Comparison of ENCODE assay signal across 1 cellular context in the genomic region with DNA sequence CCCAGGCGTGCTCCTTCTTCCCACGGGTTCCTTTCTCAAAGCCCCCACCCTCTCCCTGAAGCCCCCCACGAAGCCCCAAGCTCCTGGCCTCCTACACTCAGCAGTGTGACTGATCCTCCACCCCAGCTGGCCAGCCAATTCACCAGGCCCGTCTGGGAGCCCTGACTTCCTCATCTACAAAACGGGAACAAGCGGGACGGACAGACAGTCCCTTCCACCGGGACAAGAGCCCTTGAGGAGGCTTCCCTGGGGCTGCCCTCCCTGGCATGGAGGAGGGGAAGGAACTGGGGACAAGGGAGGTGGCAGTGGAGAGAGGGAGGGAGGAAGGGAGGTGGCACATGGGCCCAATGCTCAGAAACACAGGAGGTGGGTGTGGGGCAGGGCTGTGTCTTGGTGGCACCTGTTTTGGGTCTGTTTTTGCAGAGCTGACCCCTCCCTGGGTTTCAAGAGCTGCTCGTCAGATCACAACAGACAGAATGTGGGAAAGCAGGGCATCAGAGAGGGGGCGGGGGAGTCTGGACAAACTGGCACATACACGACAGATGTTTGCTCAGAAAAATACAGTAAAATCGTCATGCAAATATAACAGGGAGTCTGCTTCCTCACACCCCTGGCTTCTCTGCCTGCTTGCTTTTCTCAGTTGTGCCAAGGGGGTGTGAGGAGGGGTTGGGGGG.
TF ChIP-seq lines count a peak whose summit lies in the region.

No MANE protein-coding gene starts in this region.

TF ChIP-seq in GM23338, 12 proteins besides CTCF, POLR2A, EP300 and RAD21 (continued from another document):
- TF ChIP-seq, protein P1, sequence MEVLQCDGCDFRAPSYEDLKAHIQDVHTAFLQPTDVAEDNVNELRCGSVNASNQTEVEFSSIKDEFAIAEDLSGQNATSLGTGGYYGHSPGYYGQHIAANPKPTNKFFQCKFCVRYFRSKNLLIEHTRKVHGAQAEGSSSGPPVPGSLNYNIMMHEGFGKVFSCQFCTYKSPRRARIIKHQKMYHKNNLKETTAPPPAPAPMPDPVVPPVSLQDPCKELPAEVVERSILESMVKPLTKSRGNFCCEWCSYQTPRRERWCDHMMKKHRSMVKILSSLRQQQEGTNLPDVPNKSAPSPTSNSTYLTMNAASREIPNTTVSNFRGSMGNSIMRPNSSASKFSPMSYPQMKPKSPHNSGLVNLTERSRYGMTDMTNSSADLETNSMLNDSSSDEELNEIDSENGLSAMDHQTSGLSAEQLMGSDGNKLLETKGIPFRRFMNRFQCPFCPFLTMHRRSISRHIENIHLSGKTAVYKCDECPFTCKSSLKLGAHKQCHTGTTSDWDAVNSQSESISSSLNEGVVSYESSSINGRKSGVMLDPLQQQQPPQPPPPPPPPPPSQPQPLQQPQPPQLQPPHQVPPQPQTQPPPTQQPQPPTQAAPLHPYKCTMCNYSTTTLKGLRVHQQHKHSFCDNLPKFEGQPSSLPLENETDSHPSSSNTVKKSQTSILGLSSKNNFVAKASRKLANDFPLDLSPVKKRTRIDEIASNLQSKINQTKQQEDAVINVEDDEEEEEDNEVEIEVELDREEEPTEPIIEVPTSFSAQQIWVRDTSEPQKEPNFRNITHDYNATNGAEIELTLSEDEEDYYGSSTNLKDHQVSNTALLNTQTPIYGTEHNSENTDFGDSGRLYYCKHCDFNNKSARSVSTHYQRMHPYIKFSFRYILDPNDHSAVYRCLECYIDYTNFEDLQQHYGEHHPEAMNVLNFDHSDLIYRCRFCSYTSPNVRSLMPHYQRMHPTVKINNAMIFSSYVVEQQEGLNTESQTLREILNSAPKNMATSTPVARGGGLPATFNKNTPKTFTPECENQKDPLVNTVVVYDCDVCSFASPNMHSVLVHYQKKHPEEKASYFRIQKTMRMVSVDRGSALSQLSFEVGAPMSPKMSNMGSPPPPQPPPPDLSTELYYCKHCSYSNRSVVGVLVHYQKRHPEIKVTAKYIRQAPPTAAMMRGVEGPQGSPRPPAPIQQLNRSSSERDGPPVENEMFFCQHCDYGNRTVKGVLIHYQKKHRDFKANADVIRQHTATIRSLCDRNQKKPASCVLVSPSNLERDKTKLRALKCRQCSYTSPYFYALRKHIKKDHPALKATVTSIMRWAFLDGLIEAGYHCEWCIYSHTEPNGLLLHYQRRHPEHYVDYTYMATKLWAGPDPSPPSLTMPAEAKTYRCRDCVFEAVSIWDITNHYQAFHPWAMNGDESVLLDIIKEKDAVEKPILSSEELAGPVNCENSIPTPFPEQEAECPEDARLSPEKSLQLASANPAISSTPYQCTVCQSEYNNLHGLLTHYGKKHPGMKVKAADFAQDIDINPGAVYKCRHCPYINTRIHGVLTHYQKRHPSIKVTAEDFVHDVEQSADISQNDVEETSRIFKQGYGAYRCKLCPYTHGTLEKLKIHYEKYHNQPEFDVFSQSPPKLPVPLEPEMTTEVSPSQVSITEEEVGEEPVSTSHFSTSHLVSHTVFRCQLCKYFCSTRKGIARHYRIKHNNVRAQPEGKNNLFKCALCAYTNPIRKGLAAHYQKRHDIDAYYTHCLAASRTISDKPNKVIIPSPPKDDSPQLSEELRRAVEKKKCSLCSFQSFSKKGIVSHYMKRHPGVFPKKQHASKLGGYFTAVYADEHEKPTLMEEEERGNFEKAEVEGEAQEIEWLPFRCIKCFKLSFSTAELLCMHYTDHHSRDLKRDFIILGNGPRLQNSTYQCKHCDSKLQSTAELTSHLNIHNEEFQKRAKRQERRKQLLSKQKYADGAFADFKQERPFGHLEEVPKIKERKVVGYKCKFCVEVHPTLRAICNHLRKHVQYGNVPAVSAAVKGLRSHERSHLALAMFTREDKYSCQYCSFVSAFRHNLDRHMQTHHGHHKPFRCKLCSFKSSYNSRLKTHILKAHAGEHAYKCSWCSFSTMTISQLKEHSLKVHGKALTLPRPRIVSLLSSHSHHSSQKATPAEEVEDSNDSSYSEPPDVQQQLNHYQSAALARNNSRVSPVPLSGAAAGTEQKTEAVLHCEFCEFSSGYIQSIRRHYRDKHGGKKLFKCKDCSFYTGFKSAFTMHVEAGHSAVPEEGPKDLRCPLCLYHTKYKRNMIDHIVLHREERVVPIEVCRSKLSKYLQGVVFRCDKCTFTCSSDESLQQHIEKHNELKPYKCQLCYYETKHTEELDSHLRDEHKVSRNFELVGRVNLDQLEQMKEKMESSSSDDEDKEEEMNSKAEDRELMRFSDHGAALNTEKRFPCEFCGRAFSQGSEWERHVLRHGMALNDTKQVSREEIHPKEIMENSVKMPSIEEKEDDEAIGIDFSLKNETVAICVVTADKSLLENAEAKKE (CRISPR knock-in tag; IDR thresholded peaks at IDR 0.05), result no peak
- TF ChIP-seq STAT1 (IDR thresholded peaks at IDR 0.05; ENCODE audit: unreplicated experiment), result no peak
- no peak for TF ChIP-seq POLR2AphosphoS5 (IDR thresholded peaks at IDR 0.05; ENCODE audit: low read depth)
- TF ChIP-seq, protein P2, sequence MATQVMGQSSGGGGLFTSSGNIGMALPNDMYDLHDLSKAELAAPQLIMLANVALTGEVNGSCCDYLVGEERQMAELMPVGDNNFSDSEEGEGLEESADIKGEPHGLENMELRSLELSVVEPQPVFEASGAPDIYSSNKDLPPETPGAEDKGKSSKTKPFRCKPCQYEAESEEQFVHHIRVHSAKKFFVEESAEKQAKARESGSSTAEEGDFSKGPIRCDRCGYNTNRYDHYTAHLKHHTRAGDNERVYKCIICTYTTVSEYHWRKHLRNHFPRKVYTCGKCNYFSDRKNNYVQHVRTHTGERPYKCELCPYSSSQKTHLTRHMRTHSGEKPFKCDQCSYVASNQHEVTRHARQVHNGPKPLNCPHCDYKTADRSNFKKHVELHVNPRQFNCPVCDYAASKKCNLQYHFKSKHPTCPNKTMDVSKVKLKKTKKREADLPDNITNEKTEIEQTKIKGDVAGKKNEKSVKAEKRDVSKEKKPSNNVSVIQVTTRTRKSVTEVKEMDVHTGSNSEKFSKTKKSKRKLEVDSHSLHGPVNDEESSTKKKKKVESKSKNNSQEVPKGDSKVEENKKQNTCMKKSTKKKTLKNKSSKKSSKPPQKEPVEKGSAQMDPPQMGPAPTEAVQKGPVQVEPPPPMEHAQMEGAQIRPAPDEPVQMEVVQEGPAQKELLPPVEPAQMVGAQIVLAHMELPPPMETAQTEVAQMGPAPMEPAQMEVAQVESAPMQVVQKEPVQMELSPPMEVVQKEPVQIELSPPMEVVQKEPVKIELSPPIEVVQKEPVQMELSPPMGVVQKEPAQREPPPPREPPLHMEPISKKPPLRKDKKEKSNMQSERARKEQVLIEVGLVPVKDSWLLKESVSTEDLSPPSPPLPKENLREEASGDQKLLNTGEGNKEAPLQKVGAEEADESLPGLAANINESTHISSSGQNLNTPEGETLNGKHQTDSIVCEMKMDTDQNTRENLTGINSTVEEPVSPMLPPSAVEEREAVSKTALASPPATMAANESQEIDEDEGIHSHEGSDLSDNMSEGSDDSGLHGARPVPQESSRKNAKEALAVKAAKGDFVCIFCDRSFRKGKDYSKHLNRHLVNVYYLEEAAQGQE (IDR thresholded peaks at IDR 0.05; ENCODE audit: unreplicated experiment), result no peak
- TF ChIP-seq, protein P3, sequence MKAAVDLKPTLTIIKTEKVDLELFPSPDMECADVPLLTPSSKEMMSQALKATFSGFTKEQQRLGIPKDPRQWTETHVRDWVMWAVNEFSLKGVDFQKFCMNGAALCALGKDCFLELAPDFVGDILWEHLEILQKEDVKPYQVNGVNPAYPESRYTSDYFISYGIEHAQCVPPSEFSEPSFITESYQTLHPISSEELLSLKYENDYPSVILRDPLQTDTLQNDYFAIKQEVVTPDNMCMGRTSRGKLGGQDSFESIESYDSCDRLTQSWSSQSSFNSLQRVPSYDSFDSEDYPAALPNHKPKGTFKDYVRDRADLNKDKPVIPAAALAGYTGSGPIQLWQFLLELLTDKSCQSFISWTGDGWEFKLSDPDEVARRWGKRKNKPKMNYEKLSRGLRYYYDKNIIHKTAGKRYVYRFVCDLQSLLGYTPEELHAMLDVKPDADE (IDR thresholded peaks at IDR 0.05), result no peak
- TF ChIP-seq CREB1 (CRISPR knock-in tag; IDR thresholded peaks at IDR 0.05; ENCODE audit: low read depth), result no peak
- TF ChIP-seq ZNF331 (CRISPR knock-in tag; IDR thresholded peaks at IDR 0.05; ENCODE audit: low read depth), result no peak
- no peak for TF ChIP-seq JUNB (IDR thresholded peaks at IDR 0.05; ENCODE audit: unreplicated experiment)
TF ChIP-seq in GM23338: peak in this region for 0.
